In genomic region chr1:202348509-202349262, GRCh38 we compare ENCODE assay signal across 8 cellular contexts.
DNase-seq lines count a peak whose midpoint lies in the region; ATAC-seq and TF ChIP-seq lines count a peak whose summit lies in the region.

Gene PPP1R12B, plus strand, starts transcription at chr1:202348699. Its CDS starts 153 bp downstream, at chr1:202348852.

- TF ChIP-seq CTCF in AG04449 (IDR thresholded peaks at IDR 0.05; ENCODE audit: insufficient read depth, low read length, missing control alignments) (no peak), WI38 (IDR thresholded peaks at IDR 0.05; ENCODE audit: low read depth, low read length) (no peak), cardiac fibroblast (IDR thresholded peaks at IDR 0.05; ENCODE audit: low read depth, low read length) (no peak)

- POLR2A ChIA-PET in AG04449 (lab: Yijun Ruan, JAX): interaction anchor here (0.7 to 1.0 kb wide), 2 partner anchors 18 to 137 kb away, joined by 3 to 4 read pairs; no protein-coding TSS in a partner anchor

- CTCF ChIA-PET in AG04449 (lab: Yijun Ruan, JAX): interaction anchor here (1.2 to 2.3 kb wide), 4 partner anchors 7 to 159 kb away, joined by 3 to 8 read pairs (median 5); partner anchors contain the start of gene UBE2T

- H3K4me3 ChIP-seq in AG04449 (ENCODE audit: low read depth, low read length): peak within 1 kb of the TSS; percentile 98
- H3K4me3 ChIP-seq in WI38 (ENCODE audit: low read depth, low read length): peak within 1 kb of the TSS; percentile 98
- peak within 1 kb of the TSS; percentile 97 for H3K4me3 ChIP-seq in cardiac fibroblast (replicated peaks in 1 of 2; ENCODE audit: low read depth in 2 of 2, low read length in 2 of 2)

- DNase-seq in AG04449 (ENCODE audit: low read depth, low spot score) (peak; percentile 96), NCI-H2227 treated with DMSO at 0.1 percent for 48 hours (lab: John Stamatoyannopoulos, UW) (peak; percentile 98), cardiac fibroblast (ENCODE audit: low read depth in 2 of 2) (peak; percentile 99), iPS-NIHi7 (ENCODE audit: extremely low spot score) (peak; percentile 88), smooth muscle cell of the brain vasculature (ENCODE audit: low read depth, low spot score) (peak; percentile 98)

- peak; percentile 96 for ATAC-seq in GM18907 (IDR thresholded peaks at IDR 0.05; ENCODE audit: unreplicated experiment)
- ATAC-seq in HG03159 (IDR thresholded peaks at IDR 0.05; ENCODE audit: unreplicated experiment): peak; percentile 96

Comparison
In these comparisons a context has a peak if more than half of its experiments do, and no peak if none do; other contexts are left out.
1. Peak in every context shown above with its lines: DNase-seq, ATAC-seq and H3K4me3 ChIP-seq.